Comparison of ENCODE assay signal across 1 cellular context in the genomic region with DNA sequence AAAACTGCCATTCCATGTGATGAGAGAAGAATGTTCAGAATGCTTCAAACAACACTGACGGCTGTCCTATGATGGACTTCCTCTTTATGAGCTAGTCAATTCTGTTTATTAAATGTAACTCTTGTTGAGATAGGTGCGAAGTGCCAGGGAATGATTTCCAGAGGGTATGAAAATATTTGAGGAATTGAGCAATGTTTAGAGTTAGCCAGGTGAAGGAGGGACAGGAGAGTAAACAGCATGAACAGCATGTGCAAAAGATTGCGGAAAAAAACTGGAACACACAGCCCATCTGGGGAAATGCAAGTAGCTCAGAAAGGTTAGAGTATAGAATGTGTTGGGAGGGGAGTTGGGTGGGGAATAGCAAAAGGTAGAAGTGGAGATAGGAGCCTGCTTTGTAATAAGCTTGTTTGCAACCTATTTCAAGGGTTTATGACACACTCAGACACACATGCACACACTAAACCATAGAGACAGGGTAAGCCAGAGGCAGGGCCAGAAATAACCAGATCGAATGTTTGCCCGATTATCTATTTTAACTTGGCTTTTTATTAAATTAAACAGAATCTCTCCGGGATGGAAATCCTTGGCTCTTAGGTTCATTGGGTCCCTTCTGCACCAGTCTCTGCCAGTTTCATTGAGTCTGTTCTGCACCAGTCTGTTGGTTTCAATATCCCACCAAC.
TF ChIP-seq lines count a peak whose summit lies in the region.

No MANE protein-coding gene starts in this region.

TF ChIP-seq in HepG2, 621 proteins besides CTCF, POLR2A, EP300 and RAD21 (continued from another document):
- TF ChIP-seq GFI1 (CRISPR knock-in tag; IDR thresholded peaks at IDR 0.05; ENCODE audit: borderline replicate concordance) (peak; percentile 50; the same call in 1 of the 2 replicates), RORA (CRISPR knock-in tag; IDR thresholded peaks at IDR 0.05) (no peak), RXRB (CRISPR knock-in tag; IDR thresholded peaks at IDR 0.05; ENCODE audit: borderline replicate concordance) (peak; percentile 62), FOXK1 (CRISPR knock-in tag; IDR thresholded peaks at IDR 0.05; ENCODE audit: borderline replicate concordance, low read depth) (peak; percentile 62; the same call in 1 of the 2 replicates), DNMT3B (CRISPR knock-in tag; conservative IDR thresholded peaks at IDR 0.05) (no peak), HDAC2 (CRISPR knock-in tag; IDR thresholded peaks at IDR 0.05) (peak; percentile 34; the same call in 1 of the 2 replicates), SOX6 (IDR thresholded peaks at IDR 0.05) (no peak), SOX6 (CRISPR knock-in tag; IDR thresholded peaks at IDR 0.05) (peak; percentile 75), HNRNPK (IDR thresholded peaks at IDR 0.05; ENCODE audit: low read depth, low read length, poor library complexity, severe bottlenecking) (peak; percentile 25), SAP130 (CRISPR knock-in tag; IDR thresholded peaks at IDR 0.05; ENCODE audit: low read depth) (peak; percentile 64), RFXAP (CRISPR knock-in tag; IDR thresholded peaks at IDR 0.05; ENCODE audit: borderline replicate concordance) (0 out of 2 replicates have a peak, but pooled peaks have one; percentile 30), MED1 (CRISPR knock-in tag; IDR thresholded peaks at IDR 0.05) (peak; percentile 62), ZNF792 (CRISPR knock-in tag; IDR thresholded peaks at IDR 0.05) (peak; percentile 22; the same call in 1 of the 2 replicates), SRY (CRISPR knock-in tag; IDR thresholded peaks at IDR 0.05) (no peak), HOXA3 (CRISPR knock-in tag; IDR thresholded peaks at IDR 0.05) (no peak), TBX2 (CRISPR knock-in tag; IDR thresholded peaks at IDR 0.05; ENCODE audit: borderline replicate concordance) (peak; percentile 77), ELF1 (CRISPR knock-in tag; IDR thresholded peaks at IDR 0.05) (0 out of 2 replicates have a peak, but pooled peaks have one; percentile 12), SALL1 (CRISPR knock-in tag; IDR thresholded peaks at IDR 0.05) (peak; percentile 51; the same call in 1 of the 2 replicates), TEAD3 (CRISPR knock-in tag; optimal IDR thresholded peaks at IDR 0.05; ENCODE audit: borderline replicate concordance) (peak; percentile 48), HDAC1 (CRISPR knock-in tag; IDR thresholded peaks at IDR 0.05) (peak; percentile 50; the same call in 1 of the 2 replicates), NR2F6 (IDR thresholded peaks at IDR 0.05) (peak; percentile 52), NR2F6 (CRISPR knock-in tag; IDR thresholded peaks at IDR 0.05) (peak; percentile 36; the same call in 1 of the 2 replicates), FOXO1 (CRISPR knock-in tag; IDR thresholded peaks at IDR 0.05) (peak; percentile 74; the same call in 1 of the 2 replicates), ISL2 (CRISPR knock-in tag; IDR thresholded peaks at IDR 0.05) (peak; percentile 60; the same call in 1 of the 2 replicates), ZNF572 (CRISPR knock-in tag; IDR thresholded peaks at IDR 0.05) (no peak), ZKSCAN5 (CRISPR knock-in tag; IDR thresholded peaks at IDR 0.05) (no peak), JUNB (CRISPR knock-in tag; IDR thresholded peaks at IDR 0.05; ENCODE audit: borderline replicate concordance) (0 out of 2 replicates have a peak, but pooled peaks have one; percentile 25)
- TF ChIP-seq, protein P1, sequence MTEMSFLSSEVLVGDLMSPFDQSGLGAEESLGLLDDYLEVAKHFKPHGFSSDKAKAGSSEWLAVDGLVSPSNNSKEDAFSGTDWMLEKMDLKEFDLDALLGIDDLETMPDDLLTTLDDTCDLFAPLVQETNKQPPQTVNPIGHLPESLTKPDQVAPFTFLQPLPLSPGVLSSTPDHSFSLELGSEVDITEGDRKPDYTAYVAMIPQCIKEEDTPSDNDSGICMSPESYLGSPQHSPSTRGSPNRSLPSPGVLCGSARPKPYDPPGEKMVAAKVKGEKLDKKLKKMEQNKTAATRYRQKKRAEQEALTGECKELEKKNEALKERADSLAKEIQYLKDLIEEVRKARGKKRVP (CRISPR knock-in tag; IDR thresholded peaks at IDR 0.05) = peak in 1 of 2 experiments; percentile 46; a peak in 1 of 4 replicates
- TF ChIP-seq, protein P2, sequence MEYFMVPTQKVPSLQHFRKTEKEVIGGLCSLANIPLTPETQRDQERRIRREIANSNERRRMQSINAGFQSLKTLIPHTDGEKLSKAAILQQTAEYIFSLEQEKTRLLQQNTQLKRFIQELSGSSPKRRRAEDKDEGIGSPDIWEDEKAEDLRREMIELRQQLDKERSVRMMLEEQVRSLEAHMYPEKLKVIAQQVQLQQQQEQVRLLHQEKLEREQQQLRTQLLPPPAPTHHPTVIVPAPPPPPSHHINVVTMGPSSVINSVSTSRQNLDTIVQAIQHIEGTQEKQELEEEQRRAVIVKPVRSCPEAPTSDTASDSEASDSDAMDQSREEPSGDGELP (IDR thresholded peaks at IDR 0.05; ENCODE audit: borderline replicate concordance, low read depth) = peak; percentile 27; the same call in 1 of the 2 replicates
- TF ChIP-seq, protein P3, sequence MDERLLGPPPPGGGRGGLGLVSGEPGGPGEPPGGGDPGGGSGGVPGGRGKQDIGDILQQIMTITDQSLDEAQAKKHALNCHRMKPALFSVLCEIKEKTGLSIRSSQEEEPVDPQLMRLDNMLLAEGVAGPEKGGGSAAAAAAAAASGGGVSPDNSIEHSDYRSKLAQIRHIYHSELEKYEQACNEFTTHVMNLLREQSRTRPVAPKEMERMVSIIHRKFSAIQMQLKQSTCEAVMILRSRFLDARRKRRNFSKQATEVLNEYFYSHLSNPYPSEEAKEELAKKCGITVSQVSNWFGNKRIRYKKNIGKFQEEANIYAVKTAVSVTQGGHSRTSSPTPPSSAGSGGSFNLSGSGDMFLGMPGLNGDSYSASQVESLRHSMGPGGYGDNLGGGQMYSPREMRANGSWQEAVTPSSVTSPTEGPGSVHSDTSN (CRISPR knock-in tag; IDR thresholded peaks at IDR 0.05) = no peak
- TF ChIP-seq, protein P4, sequence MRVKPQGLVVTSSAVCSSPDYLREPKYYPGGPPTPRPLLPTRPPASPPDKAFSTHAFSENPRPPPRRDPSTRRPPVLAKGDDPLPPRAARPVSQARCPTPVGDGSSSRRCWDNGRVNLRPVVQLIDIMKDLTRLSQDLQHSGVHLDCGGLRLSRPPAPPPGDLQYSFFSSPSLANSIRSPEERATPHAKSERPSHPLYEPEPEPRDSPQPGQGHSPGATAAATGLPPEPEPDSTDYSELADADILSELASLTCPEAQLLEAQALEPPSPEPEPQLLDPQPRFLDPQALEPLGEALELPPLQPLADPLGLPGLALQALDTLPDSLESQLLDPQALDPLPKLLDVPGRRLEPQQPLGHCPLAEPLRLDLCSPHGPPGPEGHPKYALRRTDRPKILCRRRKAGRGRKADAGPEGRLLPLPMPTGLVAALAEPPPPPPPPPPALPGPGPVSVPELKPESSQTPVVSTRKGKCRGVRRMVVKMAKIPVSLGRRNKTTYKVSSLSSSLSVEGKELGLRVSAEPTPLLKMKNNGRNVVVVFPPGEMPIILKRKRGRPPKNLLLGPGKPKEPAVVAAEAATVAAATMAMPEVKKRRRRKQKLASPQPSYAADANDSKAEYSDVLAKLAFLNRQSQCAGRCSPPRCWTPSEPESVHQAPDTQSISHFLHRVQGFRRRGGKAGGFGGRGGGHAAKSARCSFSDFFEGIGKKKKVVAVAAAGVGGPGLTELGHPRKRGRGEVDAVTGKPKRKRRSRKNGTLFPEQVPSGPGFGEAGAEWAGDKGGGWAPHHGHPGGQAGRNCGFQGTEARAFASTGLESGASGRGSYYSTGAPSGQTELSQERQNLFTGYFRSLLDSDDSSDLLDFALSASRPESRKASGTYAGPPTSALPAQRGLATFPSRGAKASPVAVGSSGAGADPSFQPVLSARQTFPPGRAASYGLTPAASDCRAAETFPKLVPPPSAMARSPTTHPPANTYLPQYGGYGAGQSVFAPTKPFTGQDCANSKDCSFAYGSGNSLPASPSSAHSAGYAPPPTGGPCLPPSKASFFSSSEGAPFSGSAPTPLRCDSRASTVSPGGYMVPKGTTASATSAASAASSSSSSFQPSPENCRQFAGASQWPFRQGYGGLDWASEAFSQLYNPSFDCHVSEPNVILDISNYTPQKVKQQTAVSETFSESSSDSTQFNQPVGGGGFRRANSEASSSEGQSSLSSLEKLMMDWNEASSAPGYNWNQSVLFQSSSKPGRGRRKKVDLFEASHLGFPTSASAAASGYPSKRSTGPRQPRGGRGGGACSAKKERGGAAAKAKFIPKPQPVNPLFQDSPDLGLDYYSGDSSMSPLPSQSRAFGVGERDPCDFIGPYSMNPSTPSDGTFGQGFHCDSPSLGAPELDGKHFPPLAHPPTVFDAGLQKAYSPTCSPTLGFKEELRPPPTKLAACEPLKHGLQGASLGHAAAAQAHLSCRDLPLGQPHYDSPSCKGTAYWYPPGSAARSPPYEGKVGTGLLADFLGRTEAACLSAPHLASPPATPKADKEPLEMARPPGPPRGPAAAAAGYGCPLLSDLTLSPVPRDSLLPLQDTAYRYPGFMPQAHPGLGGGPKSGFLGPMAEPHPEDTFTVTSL (CRISPR knock-in tag; IDR thresholded peaks at IDR 0.05; ENCODE audit: borderline replicate concordance) = peak; percentile 70; the same call in 1 of the 2 replicates
- TF ChIP-seq, protein P5, sequence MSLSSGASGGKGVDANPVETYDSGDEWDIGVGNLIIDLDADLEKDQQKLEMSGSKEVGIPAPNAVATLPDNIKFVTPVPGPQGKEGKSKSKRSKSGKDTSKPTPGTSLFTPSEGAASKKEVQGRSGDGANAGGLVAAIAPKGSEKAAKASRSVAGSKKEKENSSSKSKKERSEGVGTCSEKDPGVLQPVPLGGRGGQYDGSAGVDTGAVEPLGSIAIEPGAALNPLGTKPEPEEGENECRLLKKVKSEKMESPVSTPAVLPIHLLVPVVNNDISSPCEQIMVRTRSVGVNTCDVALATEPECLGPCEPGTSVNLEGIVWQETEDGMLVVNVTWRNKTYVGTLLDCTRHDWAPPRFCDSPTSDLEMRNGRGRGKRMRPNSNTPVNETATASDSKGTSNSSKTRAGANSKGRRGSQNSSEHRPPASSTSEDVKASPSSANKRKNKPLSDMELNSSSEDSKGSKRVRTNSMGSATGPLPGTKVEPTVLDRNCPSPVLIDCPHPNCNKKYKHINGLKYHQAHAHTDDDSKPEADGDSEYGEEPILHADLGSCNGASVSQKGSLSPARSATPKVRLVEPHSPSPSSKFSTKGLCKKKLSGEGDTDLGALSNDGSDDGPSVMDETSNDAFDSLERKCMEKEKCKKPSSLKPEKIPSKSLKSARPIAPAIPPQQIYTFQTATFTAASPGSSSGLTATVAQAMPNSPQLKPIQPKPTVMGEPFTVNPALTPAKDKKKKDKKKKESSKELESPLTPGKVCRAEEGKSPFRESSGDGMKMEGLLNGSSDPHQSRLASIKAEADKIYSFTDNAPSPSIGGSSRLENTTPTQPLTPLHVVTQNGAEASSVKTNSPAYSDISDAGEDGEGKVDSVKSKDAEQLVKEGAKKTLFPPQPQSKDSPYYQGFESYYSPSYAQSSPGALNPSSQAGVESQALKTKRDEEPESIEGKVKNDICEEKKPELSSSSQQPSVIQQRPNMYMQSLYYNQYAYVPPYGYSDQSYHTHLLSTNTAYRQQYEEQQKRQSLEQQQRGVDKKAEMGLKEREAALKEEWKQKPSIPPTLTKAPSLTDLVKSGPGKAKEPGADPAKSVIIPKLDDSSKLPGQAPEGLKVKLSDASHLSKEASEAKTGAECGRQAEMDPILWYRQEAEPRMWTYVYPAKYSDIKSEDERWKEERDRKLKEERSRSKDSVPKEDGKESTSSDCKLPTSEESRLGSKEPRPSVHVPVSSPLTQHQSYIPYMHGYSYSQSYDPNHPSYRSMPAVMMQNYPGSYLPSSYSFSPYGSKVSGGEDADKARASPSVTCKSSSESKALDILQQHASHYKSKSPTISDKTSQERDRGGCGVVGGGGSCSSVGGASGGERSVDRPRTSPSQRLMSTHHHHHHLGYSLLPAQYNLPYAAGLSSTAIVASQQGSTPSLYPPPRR (CRISPR knock-in tag; IDR thresholded peaks at IDR 0.05; ENCODE audit: borderline replicate concordance) = peak; percentile 93
- TF ChIP-seq, protein P6, sequence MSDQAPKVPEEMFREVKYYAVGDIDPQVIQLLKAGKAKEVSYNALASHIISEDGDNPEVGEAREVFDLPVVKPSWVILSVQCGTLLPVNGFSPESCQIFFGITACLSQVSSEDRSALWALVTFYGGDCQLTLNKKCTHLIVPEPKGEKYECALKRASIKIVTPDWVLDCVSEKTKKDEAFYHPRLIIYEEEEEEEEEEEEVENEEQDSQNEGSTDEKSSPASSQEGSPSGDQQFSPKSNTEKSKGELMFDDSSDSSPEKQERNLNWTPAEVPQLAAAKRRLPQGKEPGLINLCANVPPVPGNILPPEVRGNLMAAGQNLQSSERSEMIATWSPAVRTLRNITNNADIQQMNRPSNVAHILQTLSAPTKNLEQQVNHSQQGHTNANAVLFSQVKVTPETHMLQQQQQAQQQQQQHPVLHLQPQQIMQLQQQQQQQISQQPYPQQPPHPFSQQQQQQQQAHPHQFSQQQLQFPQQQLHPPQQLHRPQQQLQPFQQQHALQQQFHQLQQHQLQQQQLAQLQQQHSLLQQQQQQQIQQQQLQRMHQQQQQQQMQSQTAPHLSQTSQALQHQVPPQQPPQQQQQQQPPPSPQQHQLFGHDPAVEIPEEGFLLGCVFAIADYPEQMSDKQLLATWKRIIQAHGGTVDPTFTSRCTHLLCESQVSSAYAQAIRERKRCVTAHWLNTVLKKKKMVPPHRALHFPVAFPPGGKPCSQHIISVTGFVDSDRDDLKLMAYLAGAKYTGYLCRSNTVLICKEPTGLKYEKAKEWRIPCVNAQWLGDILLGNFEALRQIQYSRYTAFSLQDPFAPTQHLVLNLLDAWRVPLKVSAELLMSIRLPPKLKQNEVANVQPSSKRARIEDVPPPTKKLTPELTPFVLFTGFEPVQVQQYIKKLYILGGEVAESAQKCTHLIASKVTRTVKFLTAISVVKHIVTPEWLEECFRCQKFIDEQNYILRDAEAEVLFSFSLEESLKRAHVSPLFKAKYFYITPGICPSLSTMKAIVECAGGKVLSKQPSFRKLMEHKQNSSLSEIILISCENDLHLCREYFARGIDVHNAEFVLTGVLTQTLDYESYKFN (CRISPR knock-in tag; conservative IDR thresholded peaks at IDR 0.05) = peak; percentile 86
- TF ChIP-seq, protein P7, sequence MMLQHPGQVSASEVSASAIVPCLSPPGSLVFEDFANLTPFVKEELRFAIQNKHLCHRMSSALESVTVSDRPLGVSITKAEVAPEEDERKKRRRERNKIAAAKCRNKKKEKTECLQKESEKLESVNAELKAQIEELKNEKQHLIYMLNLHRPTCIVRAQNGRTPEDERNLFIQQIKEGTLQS (CRISPR knock-in tag; IDR thresholded peaks at IDR 0.05) = no peak
TF ChIP-seq in HepG2: peak in this region for 55.
